31 cellular contexts compared by ENCODE assay signal in the genomic region with DNA sequence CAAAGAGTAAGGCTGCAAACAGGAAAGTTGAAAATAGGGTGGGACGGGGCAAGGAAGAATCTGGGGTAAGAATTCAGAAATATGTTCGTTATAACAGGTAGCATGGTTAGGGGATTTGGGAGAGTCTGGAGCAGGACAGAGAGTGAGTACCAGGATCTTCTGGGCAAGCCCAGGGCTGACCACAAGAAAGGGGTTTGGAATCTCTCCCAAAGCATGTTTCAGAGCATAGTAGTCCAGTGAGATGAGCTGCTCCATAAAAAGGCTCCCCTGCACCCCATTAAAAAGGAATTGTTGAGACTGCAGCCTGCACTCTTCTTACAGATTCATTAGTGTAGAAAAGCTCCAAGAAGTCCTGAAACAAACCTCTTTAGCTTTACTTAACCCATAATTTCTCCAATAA.
"Had no signal": no experiment of that assay in that cellular context is flagged by ENCODE, and none has a peak within 500 bp of the region (broad histone marks: within the 10 kb centered on the region; RNA-seq: fewer than 3 reads in every experiment).

No MANE protein-coding gene starts in this region.

- H3K9me3 Mint-ChIP-seq: activated CD4-positive, alpha-beta memory T cell treated with anti-CD3 and anti-CD28 coated beads, Interleukin-2, amount 10 ng/mL, durations not matched to agents 7 days and 5 days; activated naive CD4-positive, alpha-beta T cell treated with anti-CD3 and anti-CD28 coated beads, Interleukin-2, amount 10 ng/mL, durations not matched to agents 7 days and 5 days; activated naive CD8-positive, alpha-beta T cell treated with anti-CD3 and anti-CD28 coated beads, Interleukin-2, amount 50 U/mL, for 24 hours had no signal

- H3K36me3 Mint-ChIP-seq: activated CD8-positive, alpha-beta memory T cell treated with anti-CD3 and anti-CD28 coated beads, Interleukin-2, amount 10 ng/mL, durations not matched to agents 7 days and 5 days; activated naive CD4-positive, alpha-beta T cell treated with anti-CD3 and anti-CD28 coated beads, Interleukin-2, amount 10 ng/mL, durations not matched to agents 7 days and 5 days; activated naive CD8-positive, alpha-beta T cell had no signal

- H3K36me3 ChIP-seq: brain microvascular endothelial cell, MG63, WERI-Rb-1 had no signal

- H3K4me1 Mint-ChIP-seq: activated CD4-positive, alpha-beta memory T cell treated with anti-CD3 and anti-CD28 coated beads, Interleukin-2, amount 10 ng/mL, durations not matched to agents 7 days and 5 days; activated naive CD4-positive, alpha-beta T cell treated with anti-CD3 and anti-CD28 coated beads, Interleukin-2, amount 10 ng/mL, durations not matched to agents 7 days and 5 days; activated naive CD8-positive, alpha-beta T cell treated with anti-CD3 and anti-CD28 coated beads, Interleukin-2, amount 50 U/mL, for 24 hours had no signal

- H3K4me3 Mint-ChIP-seq: activated CD4-positive, alpha-beta memory T cell treated with anti-CD3 and anti-CD28 coated beads, Interleukin-2, amount 10 ng/mL, durations not matched to agents 7 days and 5 days; activated CD8-positive, alpha-beta memory T cell treated with anti-CD3 and anti-CD28 coated beads, Interleukin-2, amount 10 ng/mL, durations not matched to agents 7 days and 5 days; activated naive CD4-positive, alpha-beta T cell treated with anti-CD3 and anti-CD28 coated beads, Interleukin-2, amount 10 ng/mL, durations not matched to agents 7 days and 5 days; activated naive CD8-positive, alpha-beta T cell; activated naive CD8-positive, alpha-beta T cell treated with anti-CD3 and anti-CD28 coated beads, Interleukin-2, amount 50 U/mL, for 24 hours had no signal

- DNase-seq: activated CD4-positive, alpha-beta memory T cell treated with anti-CD3 and anti-CD28 coated beads, Interleukin-2, amount 10 ng/mL, durations not matched to agents 7 days and 5 days; activated CD4-positive, alpha-beta T cell treated with anti-CD3 and anti-CD28 coated beads for 1 hour; activated CD4-positive, alpha-beta T cell treated with anti-CD3 and anti-CD28 coated beads for 48 hours; activated CD4-positive, CD25-positive, alpha-beta regulatory T cell; activated CD8-positive, alpha-beta memory T cell treated with anti-CD3 and anti-CD28 coated beads for 24 hours; activated CD8-positive, alpha-beta memory T cell treated with anti-CD3 and anti-CD28 coated beads, Interleukin-2, amount 10 ng/mL, durations not matched to agents 7 days and 5 days; activated CD8-positive, alpha-beta memory T cell treated with anti-CD3 and anti-CD28 coated beads, Interleukin-2, amount 50 U/mL, for 48 hours; activated effector memory CD4-positive, alpha-beta T cell treated with Interleukin-2 at 50 U/mL for 16 hours; activated naive CD4-positive, alpha-beta T cell treated with anti-CD3 and anti-CD28 coated beads, Interleukin-2, amount 10 ng/mL, durations not matched to agents 7 days and 5 days; activated naive CD8-positive, alpha-beta T cell treated with anti-CD3 and anti-CD28 coated beads, Interleukin-2, amount 50 U/mL, for 24 hours; activated T-cell treated with anti-CD3 and anti-CD28 coated beads, Interleukin-2, amount 50 U/mL, for 48 hours; anterior cingulate cortex; brain microvascular endothelial cell; central memory CD4-positive, alpha-beta T cell; Karpas-422; MG63; NCI-H1048; NCI-H1105 treated with DMSO at 0.1 percent for 48 hours; NCI-H1436; NCI-H1694; NCI-H2081; NCI-H345; NCI-H524 treated with DMSO at 0.1 percent for 48 hours; Right ventricle myocardium superior; SW 1271; T-helper 1 cell; T-helper 2 cell; T-helper 9 cell; WERI-Rb-1 had no signal

- H3K27ac ChIP-seq: brain microvascular endothelial cell, WERI-Rb-1 had no signal

- H3K27ac Mint-ChIP-seq: activated CD4-positive, alpha-beta memory T cell treated with anti-CD3 and anti-CD28 coated beads, Interleukin-2, amount 10 ng/mL, durations not matched to agents 7 days and 5 days; activated CD8-positive, alpha-beta memory T cell treated with anti-CD3 and anti-CD28 coated beads, Interleukin-2, amount 10 ng/mL, durations not matched to agents 7 days and 5 days; activated naive CD4-positive, alpha-beta T cell treated with anti-CD3 and anti-CD28 coated beads, Interleukin-2, amount 10 ng/mL, durations not matched to agents 7 days and 5 days; activated naive CD8-positive, alpha-beta T cell; activated naive CD8-positive, alpha-beta T cell treated with anti-CD3 and anti-CD28 coated beads, Interleukin-2, amount 50 U/mL, for 24 hours had no signal

- FAIRE-seq: colon had no signal

- H3K9me3 ChIP-seq: MG63 had no signal

- H3K27me3 ChIP-seq: MG63 had no signal

- H3K4me3 ChIP-seq: MG63 had no signal

- ATAC-seq: activated CD8-positive, alpha-beta memory T cell treated with anti-CD3 and anti-CD28 coated beads, Interleukin-2, amount 10 ng/mL, durations not matched to agents 7 days and 5 days; activated naive CD8-positive, alpha-beta T cell treated with anti-CD3 and anti-CD28 coated beads, Interleukin-2, amount 50 U/mL, for 24 hours had no signal
